22 cellular contexts compared by ENCODE assay signal in the genomic region with DNA sequence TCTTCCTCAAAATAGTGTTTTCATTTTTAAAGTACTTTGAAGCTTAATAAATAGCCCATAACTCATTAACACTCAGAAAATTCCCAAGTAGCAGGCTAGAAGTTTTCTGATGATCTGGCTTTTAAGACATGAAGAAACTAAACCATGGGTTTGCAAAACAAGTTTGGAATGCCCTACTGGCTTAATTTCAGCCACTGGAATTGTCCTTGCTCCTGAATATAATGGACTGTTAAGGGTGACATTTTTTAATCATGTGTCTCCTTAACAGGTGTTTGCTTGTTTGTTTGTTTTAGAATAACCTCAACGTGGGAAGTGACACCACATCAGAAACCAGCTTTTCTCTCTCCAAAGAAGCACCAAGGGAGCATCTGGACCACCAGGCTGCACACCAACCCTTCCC. TPM values are rescaled to one million over a fixed set of nuclear protein-coding genes. Genes with fewer than 3 reads are reported as not detected.
DNase-seq lines count a peak whose midpoint lies in the region; ATAC-seq and TF ChIP-seq lines count a peak whose summit lies in the region.
"Had no signal": no experiment of that assay in that cellular context is flagged by ENCODE, and none has a peak within 500 bp of the region (broad histone marks: within the 10 kb centered on the region; RNA-seq: fewer than 3 reads in every experiment).

No MANE protein-coding gene starts in this region.

- no peak overlapping the region for H2AFZ ChIP-seq in trophoblast cell (ENCODE audit: insufficient read depth, low read length, poor library complexity)

- H3K18ac ChIP-seq in trophoblast cell (ENCODE audit: low read length) = no peak overlapping the region

- H3K27me3 ChIP-seq in left ventricle myocardium inferior (ENCODE audit: low read depth) = peaks cover 32% of the 10 kb centered on the region
- H3K27me3 ChIP-seq in trophoblast cell (ENCODE audit: insufficient read depth, low read length) = no peaks in the 10 kb centered on the region

- no peak overlapping the region for H4K8ac ChIP-seq in trophoblast cell (ENCODE audit: low read depth, low read length)

- intact Hi-C loops in left ventricle myocardium inferior (cut with micrococcal nuclease) (no loop called here), Right ventricle myocardium superior (cut with DNase I) (no loop called here)

- no peak for TF ChIP-seq CTCF in left ventricle myocardium inferior (IDR thresholded peaks at IDR 0.05; ENCODE audit: borderline replicate concordance)

- no peak overlapping the region for H3K14ac ChIP-seq in trophoblast cell (ENCODE audit: low read length)

- WGBS in trophoblast cell (ENCODE audit: extremely low coverage, insufficient coverage, insufficient read length) = no CpG with 5 or more reads among the region's 1 CpG

- H4K91ac ChIP-seq in trophoblast cell (ENCODE audit: low read depth, low read length) = no peak overlapping the region

- H3K79me2 ChIP-seq in trophoblast cell (ENCODE audit: control insufficient read depth, insufficient read depth, low read length, poor library complexity) = no peaks in the 10 kb centered on the region

- no peak overlapping the region for H3K4me3 ChIP-seq in left ventricle myocardium inferior
- H3K4me3 ChIP-seq in trophoblast cell (ENCODE audit: low read depth, low read length) = no peak overlapping the region
- H3K4me3 ChIP-seq: BLaER1 treated with 17β-estradiol and CSF1 and Interleukin-3, amounts not matched to agents 10 nM and 100 nM; HAP-1 had no signal

- ATAC-seq in Right ventricle myocardium superior (ENCODE audit: poor library complexity) (no peak), GM21737 (IDR thresholded peaks at IDR 0.05; ENCODE audit: unreplicated experiment) (no peak)

- no peak overlapping the region for H3K23ac ChIP-seq in trophoblast cell (ENCODE audit: low read length)

- H3K4ac ChIP-seq in trophoblast cell (ENCODE audit: low read depth, low read length) = no peak overlapping the region

- no peak overlapping the region for H4K12ac ChIP-seq in trophoblast cell (ENCODE audit: low read depth, low read length)

- H3K4me1 ChIP-seq in left ventricle myocardium inferior = peaks cover 31% of the 10 kb centered on the region
- no peaks in the 10 kb centered on the region for H3K4me1 ChIP-seq in trophoblast cell (ENCODE audit: control insufficient read depth in 1 of 2, insufficient read depth in 2 of 2, low read length in 2 of 2)
- H3K4me1 ChIP-seq: BE2C, HAP-1 had no signal

- H3K9me3 ChIP-seq in left ventricle myocardium inferior (replicated peaks) (no peaks in the 10 kb centered on the region), trophoblast cell (ENCODE audit: insufficient read depth, low read depth, low read length) (no peaks in the 10 kb centered on the region)
- H3K9me3 ChIP-seq: BE2C; BLaER1 treated with 17β-estradiol and CSF1 and Interleukin-3, amounts not matched to agents 10 nM and 100 nM; HAP-1 had no signal

- H2BK5ac ChIP-seq in trophoblast cell (ENCODE audit: low read depth, low read length, poor library complexity) = no peak overlapping the region

- H3K27ac ChIP-seq in left ventricle myocardium inferior (replicated peaks) (peak overlapping the region; percentile 73), trophoblast cell (ENCODE audit: low read depth, low read length) (no peak overlapping the region)
- H3K27ac ChIP-seq: 22Rv1; BLaER1 treated with 17β-estradiol and CSF1 and Interleukin-3, amounts not matched to agents 10 nM and 100 nM had no signal

- H3K36me3 ChIP-seq in left ventricle myocardium inferior (no peaks in the 10 kb centered on the region), trophoblast cell (ENCODE audit: control insufficient read depth in 1 of 2, insufficient read depth in 2 of 2, low read length in 2 of 2) (no peaks in the 10 kb centered on the region)
- H3K36me3 ChIP-seq: BE2C; BLaER1 treated with 17β-estradiol and CSF1 and Interleukin-3, amounts not matched to agents 10 nM and 100 nM; HAP-1 had no signal

- H2BK120ac ChIP-seq in trophoblast cell (ENCODE audit: insufficient read depth, low read length, poor library complexity) = no peak overlapping the region

- H2BK12ac ChIP-seq in trophoblast cell (ENCODE audit: low read length) = no peak overlapping the region

- no peaks in the 10 kb centered on the region for H3K79me1 ChIP-seq in trophoblast cell (ENCODE audit: low read length)

- H3K9ac ChIP-seq in trophoblast cell (ENCODE audit: low read length) = peak overlapping the region; percentile 56
- H3K9ac ChIP-seq: BLaER1 treated with 17β-estradiol and CSF1 and Interleukin-3, amounts not matched to agents 10 nM and 100 nM had no signal

- H3K4me2 ChIP-seq in trophoblast cell (ENCODE audit: low read length) = no peak overlapping the region

- no peak overlapping the region for H2AK5ac ChIP-seq in trophoblast cell (ENCODE audit: low read length)

- DNase-seq in left ventricle myocardium inferior (no peak), Right ventricle myocardium superior (no peak), myocyte (ENCODE audit: low read depth) (peak; percentile 50), trophoblast cell (no peak), D341Med (ENCODE audit: low spot score) (no peak), medulla oblongata (ENCODE audit: extremely low spot score) (no peak)
- DNase-seq: ACHN; AML-193; BE2C; CD4-positive, alpha-beta T cell; CD8-positive, alpha-beta memory T cell; DMS53; DMS79 treated with DMSO at 0.1 percent for 48 hours; GF-D8; GOT3; HFFc6 had no signal

RNA-seq across cellular contexts. Expression of gene ISM1, which starts 49.1 kb away (rescaled TPM):
- total RNA-seq in left ventricle myocardium inferior (1.3 TPM), Right ventricle myocardium superior (1.5 TPM), myocyte (not detected in 2 replicates)
- polyA plus RNA-seq in myocyte (2012) = 0.03 TPM
- 1.2 and 1.4 TPM in 2 replicates for polyA plus RNA-seq in trophoblast cell (2013)
- total RNA-seq: G401 had no signal
- polyA plus RNA-seq: CD14-positive monocyte had no signal
